Comparison of ENCODE assay signal across 27 cellular contexts in genomic region chr1:168674252-168674651, GRCh38. TPM values are rescaled to one million over a fixed set of nuclear protein-coding genes. Genes with fewer than 3 reads are reported as not detected.
DNase-seq lines count a peak whose midpoint lies in the region; ATAC-seq and TF ChIP-seq lines count a peak whose summit lies in the region.
"Had no signal": no experiment of that assay in that cellular context is flagged by ENCODE, and none has a peak within 500 bp of the region (broad histone marks: within the 10 kb centered on the region; RNA-seq: fewer than 3 reads in every experiment).

No MANE protein-coding gene starts in this region.

- peak; percentile 37 for DNase-seq in G401 (ENCODE audit: low spot score)
- peak; percentile 84 for DNase-seq in NCI-H446 treated with DMSO at 0.1 percent for 48 hours (lab: John Stamatoyannopoulos, UW)
- DNase-seq in head of caudate nucleus: peak in 22 of 42 donors; percentile 5 to 65 (median 26)
- DNase-seq in osteoblast (ENCODE audit: insufficient read length, low spot score, missing footprints): peak; percentile 13
- no peak for DNase-seq in ecto neural progenitor cell (ENCODE audit: low spot score)
- no peak for DNase-seq in left colon
- no peak for DNase-seq in foreskin fibroblast
- DNase-seq: CD4-positive, alpha-beta T cell; COR-L47; DMS53; H9; KBM-7; MM.1S; NCI-H1048; NCI-H1417; NCI-H1694; NCI-H2029 treated with DMSO at 0.1 percent for 48 hours; NCI-H526; SHP77 had no signal

- H3K4me3 ChIP-seq in osteoblast (ENCODE audit: insufficient read depth, low read length) (no peak overlapping the region), foreskin fibroblast (ENCODE audit: low read depth in 1 of 2, low read length in 2 of 2) (no peak overlapping the region)
- H3K4me3 ChIP-seq: BLaER1 treated with 17β-estradiol and CSF1 and Interleukin-3, amounts not matched to agents 10 nM and 100 nM; GM23338 had no signal

- no peak for TF ChIP-seq CTCF in osteoblast (IDR thresholded peaks at IDR 0.05; ENCODE audit: extremely low read depth, low read depth, low read length)
- TF ChIP-seq CTCF in foreskin fibroblast (IDR thresholded peaks at IDR 0.05; ENCODE audit: low read depth, low read length): no peak

- H3K4me1 ChIP-seq in osteoblast (ENCODE audit: insufficient read depth, low read length): no peaks in the 10 kb centered on the region

- H3K9me3 ChIP-seq in osteoblast (ENCODE audit: low read depth, low read length): no peaks in the 10 kb centered on the region

- in situ Hi-C loops in G401 (cut with HindIII; ENCODE audit: low sequenced_read_pairs): no loop called here

- no peaks in the 10 kb centered on the region for H4K20me1 ChIP-seq in osteoblast (ENCODE audit: insufficient read depth, low read length)
- H4K20me1 ChIP-seq: BLaER1 treated with 17β-estradiol and CSF1 and Interleukin-3, amounts not matched to agents 10 nM and 100 nM had no signal

- H3K27me3 ChIP-seq in osteoblast (ENCODE audit: insufficient read depth, low read length): no peaks in the 10 kb centered on the region
- H3K27me3 ChIP-seq: BLaER1 treated with 17β-estradiol and CSF1 and Interleukin-3, amounts not matched to agents 10 nM and 100 nM had no signal

- H3K79me2 ChIP-seq in osteoblast (ENCODE audit: insufficient read depth, low read length): no peaks in the 10 kb centered on the region

- H3K4me2 ChIP-seq in osteoblast (ENCODE audit: insufficient read depth, low read length): no peak overlapping the region
- H3K4me2 ChIP-seq: BLaER1 treated with 17β-estradiol and CSF1 and Interleukin-3, amounts not matched to agents 10 nM and 100 nM; GM23338 had no signal

- ATAC-seq in left colon (no peak), HG02981 (IDR thresholded peaks at IDR 0.05; ENCODE audit: unreplicated experiment) (no peak)
- ATAC-seq: GM23338, Panc1 had no signal

- H3K27ac ChIP-seq in osteoblast (ENCODE audit: low read depth, low read length): no peak overlapping the region
- H3K27ac ChIP-seq: BLaER1 treated with 17β-estradiol and CSF1 and Interleukin-3, amounts not matched to agents 10 nM and 100 nM; RWPE1 had no signal

- intact Hi-C loops in head of caudate nucleus (cut with DNase I): no loop called here
- intact Hi-C loops in left colon (cut with DNase I, micrococcal nuclease): no loop called here

- H3K36me3 ChIP-seq in osteoblast (ENCODE audit: insufficient read depth, low read length): no peaks in the 10 kb centered on the region
- H3K36me3 ChIP-seq: BLaER1 treated with 17β-estradiol and CSF1 and Interleukin-3, amounts not matched to agents 10 nM and 100 nM had no signal

- no peak overlapping the region for H2AFZ ChIP-seq in osteoblast (ENCODE audit: low read length)

RNA-seq across cellular contexts. Expression of gene DPT, which starts 54.8 kb away (rescaled TPM):
- not detected in 2 replicates for total RNA-seq in G401 (2014; rRNA removed; shearing (Covaris generic))
- 2.4 and 4.3 TPM in 2 replicates for total RNA-seq in osteoblast
- 10 to 100 TPM; 11.1 to 30.9 TPM for total RNA-seq in left colon
- total RNA-seq: CD4-positive, alpha-beta T cell; GM23338; H9; LHCN-M2; OCI-LY7; SK-MEL-5 had no signal

Comparison
In these comparisons a context has a peak if more than half of its experiments do, and no peak if none do; other contexts are left out.
1. DNase-seq: peak in G401 (single experiment), NCI-H446 treated with DMSO at 0.1 percent for 48 hours (single experiment), head of caudate nucleus (22 of 42) and osteoblast (single experiment); none in ecto neural progenitor cell (single experiment), left colon (0 of 2) and foreskin fibroblast (0 of 2).